ENCODE assay signal across 27 cellular contexts in genomic region chr4:114250439-114250891, GRCh38.
DNase-seq lines count a peak whose midpoint lies in the region; ATAC-seq, FAIRE-seq and TF ChIP-seq lines count a peak whose summit lies in the region.
"Had no signal": no experiment of that assay in that cellular context is flagged by ENCODE, and none has a peak within 500 bp of the region (broad histone marks: within the 10 kb centered on the region; RNA-seq: fewer than 3 reads in every experiment).

No MANE protein-coding gene starts in this region.

- H3K27ac ChIP-seq in esophagus muscularis mucosa (replicated peaks in 1 of 4) (peak overlapping the region; percentile 33 to 67 (median 48)), keratinocyte (ENCODE audit: control insufficient read depth, insufficient read depth, low read length) (no peak overlapping the region), heart left ventricle (no peak overlapping the region), testis (no peak overlapping the region)
- H3K27ac ChIP-seq: KMS-11, psoas muscle, skin epidermis had no signal

- H3K4me3 ChIP-seq in esophagus muscularis mucosa (no peak overlapping the region), keratinocyte (ENCODE audit: control insufficient read depth in 2 of 3, extremely low read depth in 1 of 3, insufficient read depth in 2 of 3, low read depth in 1 of 3, low read length in 3 of 3) (no peak overlapping the region), heart left ventricle (no peak overlapping the region), testis (no peak overlapping the region)
- H3K4me3 ChIP-seq: HAP-1, psoas muscle, skin epidermis had no signal

- ATAC-seq in HG02763 (IDR thresholded peaks at IDR 0.05; ENCODE audit: unreplicated experiment) (no peak), heart left ventricle (no peak)
- ATAC-seq: activated CD8-positive, alpha-beta T cell treated with anti-CD3 and anti-CD28 coated beads, Interleukin-2, amount 10 ng/mL, durations not matched to agents 7 days and 5 days; naive thymus-derived CD4-positive, alpha-beta T cell; psoas muscle had no signal

- H3K27me3 ChIP-seq in esophagus muscularis mucosa (no peaks in the 10 kb centered on the region), keratinocyte (ENCODE audit: control insufficient read depth, extremely low read depth, insufficient read depth, low read length) (no peaks in the 10 kb centered on the region), heart left ventricle (no peaks in the 10 kb centered on the region), testis (no peaks in the 10 kb centered on the region)

- peak overlapping the region; percentile 13 for H3K4me2 ChIP-seq in keratinocyte (ENCODE audit: control insufficient read depth, extremely low read depth, insufficient read depth, low read depth, low read length)
- H3K4me2 ChIP-seq: KMS-11 had no signal

- no peak for TF ChIP-seq CTCF in esophagus muscularis mucosa (IDR thresholded peaks at IDR 0.05)
- TF ChIP-seq CTCF in keratinocyte (optimal IDR thresholded peaks at IDR 0.05 in 1 of 3, IDR thresholded peaks at IDR 0.05 in 1 of 3, conservative IDR thresholded peaks at IDR 0.05 in 1 of 3; ENCODE audit: extremely low read depth in 1 of 3, insufficient read depth in 2 of 3, low read length in 3 of 3), result no peak
- TF ChIP-seq CTCF in heart left ventricle (IDR thresholded peaks at IDR 0.05), result no peak
- TF ChIP-seq CTCF in testis (IDR thresholded peaks at IDR 0.05), result no peak

- WGBS in esophagus muscularis mucosa, result 31% methylated on average over 2 of the region's 2 CpGs
- WGBS in heart left ventricle, 4 donors, result 56 to 70% (median 69%) methylated on average over 2 of the region's 2 CpGs
- 41 to 42% methylated on average over 2 of the region's 2 CpGs for WGBS in testis, 2 donors

- dilution Hi-C loops in keratinocyte (cut with MboI; ENCODE audit: extremely low pct_ligation_motif_present, low sequenced_read_pairs), result no loop called here

- TF ChIP-seq POLR2A in esophagus muscularis mucosa (IDR thresholded peaks at IDR 0.05; ENCODE audit: low read depth), result no peak
- TF ChIP-seq POLR2A in heart left ventricle (IDR thresholded peaks at IDR 0.05), result no peak
- TF ChIP-seq POLR2A in testis (IDR thresholded peaks at IDR 0.05), result no peak

- FAIRE-seq in keratinocyte (lab: Jason Lieb, UNC), result peak; percentile 75
- FAIRE-seq: D721Med, endothelial cell of umbilical vein, GM18507, islet of Langerhans had no signal

- H3K9me1 ChIP-seq in keratinocyte (ENCODE audit: control insufficient read depth, extremely low read depth, insufficient read depth, low read length), result no peaks in the 10 kb centered on the region

- TF ChIP-seq EP300 in esophagus muscularis mucosa (IDR thresholded peaks at IDR 0.05), result peak; percentile 12

- H3K36me3 ChIP-seq in esophagus muscularis mucosa, result no peaks in the 10 kb centered on the region
- H3K36me3 ChIP-seq in keratinocyte (ENCODE audit: control insufficient read depth in 2 of 2, extremely low read depth in 1 of 2, insufficient read depth in 2 of 2, low read length in 2 of 2), result no peaks in the 10 kb centered on the region
- H3K36me3 ChIP-seq in heart left ventricle, result no peaks in the 10 kb centered on the region
- no peaks in the 10 kb centered on the region for H3K36me3 ChIP-seq in testis (ENCODE audit: low read depth, missing control alignments)
- H3K36me3 ChIP-seq: HAP-1 had no signal

- H3K4me1 ChIP-seq in esophagus muscularis mucosa (peaks cover 0 to 15% (median 5%) of the 10 kb centered on the region in 4 donors), keratinocyte (ENCODE audit: control insufficient read depth, extremely low read depth, insufficient read depth, low read length) (peaks cover 13% of the 10 kb centered on the region), heart left ventricle (no peaks in the 10 kb centered on the region), testis (no peaks in the 10 kb centered on the region)
- H3K4me1 ChIP-seq: HAP-1, psoas muscle had no signal

- H4K20me1 ChIP-seq in keratinocyte (ENCODE audit: control insufficient read depth, extremely low read depth, insufficient read depth, low read length), result no peaks in the 10 kb centered on the region

- intact Hi-C loops in esophagus muscularis mucosa (cut with DNase I) (no loop called here), heart left ventricle (cut with DNase I) (no loop called here), testis (cut with DNase I; ENCODE audit: low total_unique reads) (no loop called here)

- no peak overlapping the region for H3K9ac ChIP-seq in keratinocyte (ENCODE audit: control insufficient read depth, extremely low read depth, insufficient read depth, low read length)
- H3K9ac ChIP-seq: KMS-11 had no signal

- H3K79me2 ChIP-seq in keratinocyte (ENCODE audit: control insufficient read depth, insufficient read depth, low read length), result no peaks in the 10 kb centered on the region

- no peak overlapping the region for H2AFZ ChIP-seq in keratinocyte (ENCODE audit: control insufficient read depth, low read length)

- peak; percentile 62 for DNase-seq in LHCN-M2 (ENCODE audit: low read depth)
- DNase-seq in esophagus muscularis mucosa (ENCODE audit: extremely low spot score), result no peak
- no peak for DNase-seq in keratinocyte (ENCODE audit: low read depth, low spot score)
- DNase-seq in superior temporal gyrus (ENCODE audit: extremely low spot score), result peak; percentile 1
- DNase-seq in heart left ventricle, result no peak
- no peak for DNase-seq in testis
- no peak for DNase-seq in stimulated activated CD4-positive, alpha-beta T cell treated with anti-CD3 and anti-CD28 coated beads, Interleukin-4, amount 100 ng/mL, for 1 hour
- DNase-seq: activated CD4-positive, alpha-beta T cell treated with anti-CD3 and anti-CD28 coated beads for 1 hour; activated CD8-positive, alpha-beta T cell treated with anti-CD3 and anti-CD28 coated beads, Interleukin-2, amount 10 ng/mL, durations not matched to agents 7 days and 5 days; activated effector memory CD4-positive, alpha-beta T cell treated with anti-CD3 and anti-CD28 coated beads, Interleukin-2, amount 50 U/mL, for 16 hours; activated T-cell treated with anti-CD3 and anti-CD28 coated beads for 4 hours; cerebellar nuclear complex; midbrain; naive thymus-derived CD4-positive, alpha-beta T cell; NCI-H1417 treated with DMSO at 0.1 percent for 48 hours; NCI-H2081; NCI-H774; psoas muscle; RPMI8226 had no signal

- H3K9me3 ChIP-seq in esophagus muscularis mucosa (peaks cover 0 to 20% (median 8%) of the 10 kb centered on the region in 4 donors), keratinocyte (ENCODE audit: control insufficient read depth, low read depth, low read length) (no peaks in the 10 kb centered on the region), heart left ventricle (peaks cover 0 to 3% (median 0%) of the 10 kb centered on the region in 12 donors), testis (no peaks in the 10 kb centered on the region)
- H3K9me3 ChIP-seq: HAP-1 had no signal

Comparison
In these comparisons a context has a peak if more than half of its experiments do, and no peak if none do; other contexts are left out.
1. DNase-seq: peak in LHCN-M2 (single experiment) and superior temporal gyrus (single experiment); none in esophagus muscularis mucosa (single experiment), keratinocyte (single experiment), heart left ventricle (0 of 5), testis (single experiment) and stimulated activated CD4-positive, alpha-beta T cell treated with anti-CD3 and anti-CD28 coated beads, Interleukin-4, amount 100 ng/mL, for 1 hour (single experiment).
2. H3K27ac ChIP-seq: peak in esophagus muscularis mucosa (4 of 4); none in keratinocyte (single experiment), heart left ventricle (0 of 12) and testis (0 of 2).